Comparison of ENCODE assay signal across 24 cellular contexts in the genomic region with DNA sequence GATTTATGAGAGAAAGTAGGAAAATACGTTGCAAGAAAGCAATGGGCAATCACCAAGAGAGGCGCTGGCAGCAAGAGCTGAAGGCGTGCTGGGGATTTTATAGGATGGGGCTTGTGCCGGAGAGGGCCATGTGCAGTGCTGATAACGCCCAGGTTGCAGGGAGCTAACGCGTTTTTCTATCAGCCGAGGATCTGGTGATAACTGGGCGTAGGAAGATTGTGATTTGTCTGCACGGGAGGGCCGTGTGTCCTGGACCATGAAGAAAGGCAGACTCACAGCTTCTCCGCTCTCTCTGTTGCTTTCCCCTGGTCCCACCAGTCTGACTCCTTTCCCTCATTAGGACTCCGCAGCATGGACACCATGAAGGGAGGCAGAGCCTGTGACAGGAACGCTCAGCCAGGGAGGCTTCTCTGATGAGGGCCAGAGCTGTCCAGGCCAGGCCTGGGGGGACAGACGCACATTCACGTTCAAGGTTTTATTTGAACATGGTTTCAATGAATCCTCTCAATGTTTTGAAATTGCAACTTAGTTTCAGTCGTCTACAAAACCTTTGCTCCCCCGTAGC. TPM values are rescaled to one million over a fixed set of nuclear protein-coding genes. Genes with fewer than 3 reads are reported as not detected.
"Had no signal": no experiment of that assay in that cellular context is flagged by ENCODE, and none has a peak within 500 bp of the region (broad histone marks: within the 10 kb centered on the region; RNA-seq: fewer than 3 reads in every experiment).

No MANE protein-coding gene starts in this region.

- ATAC-seq: esophagus mucosa; gastrocnemius medialis; left colon; left ventricle myocardium superior; naive thymus-derived CD4-positive, alpha-beta T cell; psoas muscle; sciatic nerve; upper lobe of right lung had no signal

- H3K4me3 Mint-ChIP-seq: naive thymus-derived CD4-positive, alpha-beta T cell; nephron progenitor cell; stimulated activated naive CD8-positive, alpha-beta T cell treated with anti-CD3 and anti-CD28 coated beads, Interleukin-15, Interleukin-2, amounts not matched to agents 100 ng/mL and 50 ng/mL, for 24 hours had no signal

- H3K4me3 ChIP-seq: dorsolateral prefrontal cortex, gastrocnemius medialis, psoas muscle, spleen, testis, tibial nerve, upper lobe of right lung, vagina had no signal

- H3K4me1 ChIP-seq: gastrocnemius medialis, psoas muscle, spleen, testis, tibial nerve, upper lobe of right lung, vagina had no signal

- DNase-seq: cortex of kidney; dorsolateral prefrontal cortex; effector CD8-positive, alpha-beta T cell; gastrocnemius medialis; left colon; left ventricle myocardium superior; naive thymus-derived CD4-positive, alpha-beta T cell; nephron progenitor cell; psoas muscle; retina; spleen; stimulated activated CD4-positive, alpha-beta T cell treated with anti-CD3 and anti-CD28 coated beads, Interleukin-15, amount 100 ng/mL, for 24 hours; stimulated activated CD4-positive, alpha-beta T cell treated with anti-CD3 and anti-CD28 coated beads, Interleukin-1b, Interleukin-23, amount 100 ng/mL, for 48 hours; stimulated activated CD4-positive, alpha-beta T cell treated with anti-CD3 and anti-CD28 coated beads, Interleukin-4, amount 100 ng/mL, for 24 hours; testis; upper lobe of right lung had no signal

- H3K27ac Mint-ChIP-seq: naive thymus-derived CD4-positive, alpha-beta T cell; nephron progenitor cell; stimulated activated naive CD8-positive, alpha-beta T cell treated with anti-CD3 and anti-CD28 coated beads, Interleukin-15, Interleukin-2, amounts not matched to agents 100 ng/mL and 50 ng/mL, for 24 hours had no signal

- H3K27ac ChIP-seq: dorsolateral prefrontal cortex, gastrocnemius medialis, neutrophil, psoas muscle, spleen, testis, tibial nerve, upper lobe of right lung, vagina had no signal

- H3K4me1 Mint-ChIP-seq: naive thymus-derived CD4-positive, alpha-beta T cell; nephron progenitor cell had no signal

- H3K27me3 ChIP-seq: dorsolateral prefrontal cortex, testis, tibial nerve, upper lobe of right lung, vagina had no signal

- H3K9me3 ChIP-seq: testis, vagina had no signal

- H3K36me3 ChIP-seq: gastrocnemius medialis, neutrophil, spleen, upper lobe of right lung, vagina had no signal

RNA-seq across cellular contexts. Expression of a gene that starts 11.9 kb away (rescaled TPM):
- total RNA-seq: esophagus mucosa, mesenteric fat pad, subcutaneous adipose tissue had no signal
- polyA plus RNA-seq: naive thymus-derived CD4-positive, alpha-beta T cell had no signal
